Comparison of ENCODE assay signal across 9 cellular contexts in genomic region chr5:96790851-96791513, GRCh38. TPM values are rescaled to one million over a fixed set of nuclear protein-coding genes. Genes with fewer than 3 reads are reported as not detected.
DNase-seq lines count a peak whose midpoint lies in the region; ATAC-seq and TF ChIP-seq lines count a peak whose summit lies in the region.
"Had no signal": no experiment of that assay in that cellular context is flagged by ENCODE, and none has a peak within 500 bp of the region (broad histone marks: within the 10 kb centered on the region; RNA-seq: fewer than 3 reads in every experiment).

No MANE protein-coding gene starts in this region.

- no peak overlapping the region for H3K4me3 Mint-ChIP-seq in osteocyte (ENCODE audit: unreplicated experiment)

- peak; percentile 43 for ATAC-seq in esophagus mucosa
- ATAC-seq in GM19467 (IDR thresholded peaks at IDR 0.05; ENCODE audit: unreplicated experiment), result no peak
- ATAC-seq in HG03460 (IDR thresholded peaks at IDR 0.05; ENCODE audit: unreplicated experiment), result no peak

- H3K27me3 Mint-ChIP-seq in osteocyte (ENCODE audit: unreplicated experiment), result no peaks in the 10 kb centered on the region

- H3K27ac Mint-ChIP-seq in osteocyte (ENCODE audit: unreplicated experiment), result peak overlapping the region; percentile 64

- peak; percentile 53 for DNase-seq in EL
- DNase-seq in NCI-H226, result peak; percentile 20
- DNase-seq in osteocyte (ENCODE audit: extremely low spot score, unreplicated experiment), result no peak
- DNase-seq in NCI-H187 (lab: John Stamatoyannopoulos, UW), result no peak
- DNase-seq in NOMO-1 (lab: John Stamatoyannopoulos, UW; ENCODE audit: unreplicated experiment in 2 of 2), result no peak
- DNase-seq: NCI-H1048 had no signal

- no peaks in the 10 kb centered on the region for H3K9me3 Mint-ChIP-seq in osteocyte (ENCODE audit: unreplicated experiment)

- no peak for TF ChIP-seq CTCF in osteocyte (IDR thresholded peaks at IDR 0.05)

- peaks cover 21% of the 10 kb centered on the region for H3K4me1 Mint-ChIP-seq in osteocyte (ENCODE audit: unreplicated experiment)

- peaks cover 25% of the 10 kb centered on the region for H3K36me3 Mint-ChIP-seq in osteocyte (ENCODE audit: unreplicated experiment)

RNA-seq across cellular contexts. Expression of gene ERAP1, which starts 16.8 kb away (rescaled TPM):
- total RNA-seq in esophagus mucosa (20.7 TPM), osteocyte (66.7 and 67.3 TPM in 2 replicates)

Comparison
In these comparisons a context has a peak if more than half of its experiments do, and no peak if none do; other contexts are left out.
1. DNase-seq: peak in EL (single experiment) and NCI-H226 (single experiment); none in osteocyte (single experiment), NCI-H187 (0 of 2) and NOMO-1 (0 of 2).